In the genomic region with DNA sequence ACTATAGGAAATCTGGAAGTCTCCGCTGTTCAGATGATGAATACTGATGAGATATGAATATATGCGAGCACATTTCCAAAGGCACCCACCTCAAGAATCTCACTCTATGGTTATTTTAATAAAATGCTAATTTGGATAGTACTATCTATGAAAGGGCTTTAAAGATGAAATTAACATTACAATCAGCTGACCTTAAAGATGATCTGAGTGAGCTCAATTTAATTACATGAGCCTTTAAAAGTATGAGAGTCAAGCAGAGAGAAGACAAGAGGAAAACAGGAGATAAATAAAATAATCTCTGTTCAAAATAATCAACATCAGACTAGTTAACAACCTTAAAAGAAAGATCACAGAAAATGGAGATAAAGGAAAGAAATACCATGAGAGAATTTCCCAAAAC, we compare ENCODE assay signal across 1 cellular context.
TF ChIP-seq lines count a peak whose summit lies in the region.

No MANE protein-coding gene starts in this region.

TF ChIP-seq in WTC11, 78 proteins besides CTCF, POLR2A, EP300 and RAD21 (continued from another document):
- no peak for TF ChIP-seq ZNF512 (CRISPR knock-in tag; IDR thresholded peaks at IDR 0.05; ENCODE audit: borderline replicate concordance)
- TF ChIP-seq ATF1 (CRISPR knock-in tag; IDR thresholded peaks at IDR 0.05): no peak
- TF ChIP-seq ESRRA (CRISPR knock-in tag; IDR thresholded peaks at IDR 0.05; ENCODE audit: borderline replicate concordance): no peak
- TF ChIP-seq, protein P1, sequence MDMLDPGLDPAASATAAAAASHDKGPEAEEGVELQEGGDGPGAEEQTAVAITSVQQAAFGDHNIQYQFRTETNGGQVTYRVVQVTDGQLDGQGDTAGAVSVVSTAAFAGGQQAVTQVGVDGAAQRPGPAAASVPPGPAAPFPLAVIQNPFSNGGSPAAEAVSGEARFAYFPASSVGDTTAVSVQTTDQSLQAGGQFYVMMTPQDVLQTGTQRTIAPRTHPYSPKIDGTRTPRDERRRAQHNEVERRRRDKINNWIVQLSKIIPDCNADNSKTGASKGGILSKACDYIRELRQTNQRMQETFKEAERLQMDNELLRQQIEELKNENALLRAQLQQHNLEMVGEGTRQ (CRISPR knock-in tag; IDR thresholded peaks at IDR 0.05): no peak
TF ChIP-seq in WTC11: peak in this region for 0.
